Comparison of ENCODE assay signal across 1 cellular context in genomic region chr1:36006941-36007500, GRCh38.
TF ChIP-seq lines count a peak whose summit lies in the region.

No MANE protein-coding gene starts in this region.

TF ChIP-seq in K562, 482 proteins besides CTCF, POLR2A, EP300 and RAD21 (continued from another document):
- TF ChIP-seq AFF4 (CRISPR knock-in tag; IDR thresholded peaks at IDR 0.05) (no peak), ZNF707 (CRISPR knock-in tag; conservative IDR thresholded peaks at IDR 0.05) (no peak)
